In the genomic region with DNA sequence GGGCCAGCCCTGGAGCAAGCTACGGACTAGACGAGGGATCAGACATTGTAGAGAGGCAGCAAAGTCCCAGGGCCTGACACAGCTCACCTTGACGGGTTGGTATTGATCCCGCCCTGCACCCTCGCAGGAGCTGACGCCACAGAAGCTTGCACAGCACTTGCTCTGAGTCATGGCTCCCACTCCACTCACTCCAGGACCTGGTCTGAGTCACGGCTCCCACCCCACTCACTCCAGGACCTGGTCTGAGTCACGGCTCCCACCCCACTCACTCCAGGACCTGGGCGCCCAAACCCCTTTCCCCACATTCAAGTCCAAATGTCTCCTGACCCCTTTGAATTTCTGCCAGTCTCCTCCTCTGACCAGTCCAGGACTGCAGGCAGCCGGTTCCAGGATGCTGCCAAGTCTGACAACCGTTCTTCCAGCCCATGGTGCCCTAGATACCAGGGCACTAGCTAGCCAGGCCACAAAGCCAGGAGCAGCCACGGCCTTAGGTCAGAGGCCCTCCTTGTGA, we compare ENCODE assay signal across 1 cellular context.
A peak's percentile ranks its signal among the peaks of the same experiment; 100 is the strongest.
TF ChIP-seq lines count a peak whose summit lies in the region.

No MANE protein-coding gene starts in this region.

TF ChIP-seq in SK-N-SH, 30 proteins besides CTCF, POLR2A, EP300 and RAD21 (continued from another document):
- TF ChIP-seq, protein P1, sequence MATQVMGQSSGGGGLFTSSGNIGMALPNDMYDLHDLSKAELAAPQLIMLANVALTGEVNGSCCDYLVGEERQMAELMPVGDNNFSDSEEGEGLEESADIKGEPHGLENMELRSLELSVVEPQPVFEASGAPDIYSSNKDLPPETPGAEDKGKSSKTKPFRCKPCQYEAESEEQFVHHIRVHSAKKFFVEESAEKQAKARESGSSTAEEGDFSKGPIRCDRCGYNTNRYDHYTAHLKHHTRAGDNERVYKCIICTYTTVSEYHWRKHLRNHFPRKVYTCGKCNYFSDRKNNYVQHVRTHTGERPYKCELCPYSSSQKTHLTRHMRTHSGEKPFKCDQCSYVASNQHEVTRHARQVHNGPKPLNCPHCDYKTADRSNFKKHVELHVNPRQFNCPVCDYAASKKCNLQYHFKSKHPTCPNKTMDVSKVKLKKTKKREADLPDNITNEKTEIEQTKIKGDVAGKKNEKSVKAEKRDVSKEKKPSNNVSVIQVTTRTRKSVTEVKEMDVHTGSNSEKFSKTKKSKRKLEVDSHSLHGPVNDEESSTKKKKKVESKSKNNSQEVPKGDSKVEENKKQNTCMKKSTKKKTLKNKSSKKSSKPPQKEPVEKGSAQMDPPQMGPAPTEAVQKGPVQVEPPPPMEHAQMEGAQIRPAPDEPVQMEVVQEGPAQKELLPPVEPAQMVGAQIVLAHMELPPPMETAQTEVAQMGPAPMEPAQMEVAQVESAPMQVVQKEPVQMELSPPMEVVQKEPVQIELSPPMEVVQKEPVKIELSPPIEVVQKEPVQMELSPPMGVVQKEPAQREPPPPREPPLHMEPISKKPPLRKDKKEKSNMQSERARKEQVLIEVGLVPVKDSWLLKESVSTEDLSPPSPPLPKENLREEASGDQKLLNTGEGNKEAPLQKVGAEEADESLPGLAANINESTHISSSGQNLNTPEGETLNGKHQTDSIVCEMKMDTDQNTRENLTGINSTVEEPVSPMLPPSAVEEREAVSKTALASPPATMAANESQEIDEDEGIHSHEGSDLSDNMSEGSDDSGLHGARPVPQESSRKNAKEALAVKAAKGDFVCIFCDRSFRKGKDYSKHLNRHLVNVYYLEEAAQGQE (IDR thresholded peaks at IDR 0.05; ENCODE audit: low read depth, low read length) = no peak
- TF ChIP-seq RFX5 (IDR thresholded peaks at IDR 0.05; ENCODE audit: low read length) (no peak), GABPA (IDR thresholded peaks at IDR 0.05; ENCODE audit: low read depth) (no peak), FOXM1 (IDR thresholded peaks at IDR 0.05; ENCODE audit: low read depth) (no peak), JUND (IDR thresholded peaks at IDR 0.05) (peak; percentile 76), FOSL2 (IDR thresholded peaks at IDR 0.05; ENCODE audit: borderline replicate concordance, low read depth) (peak; percentile 94), ELF1 (IDR thresholded peaks at IDR 0.05) (no peak), RCOR1 (IDR thresholded peaks at IDR 0.05; ENCODE audit: low read length) (no peak), EZH2phosphoT487 (IDR thresholded peaks at IDR 0.05; ENCODE audit: borderline replicate concordance, low read depth) (no peak), MEF2A (IDR thresholded peaks at IDR 0.05; ENCODE audit: borderline replicate concordance, low read depth) (no peak), SIN3A (IDR thresholded peaks at IDR 0.05; ENCODE audit: borderline replicate concordance, low read depth, low read length) (no peak), TEAD4 (IDR thresholded peaks at IDR 0.05; ENCODE audit: borderline replicate concordance, insufficient read depth) (no peak), FOXJ3 (CRISPR knock-in tag; IDR thresholded peaks at IDR 0.05) (no peak), TCF12 (IDR thresholded peaks at IDR 0.05) (peak; percentile 49; the same call in 1 of the 2 replicates), POLR2AphosphoS5 (IDR thresholded peaks at IDR 0.05; ENCODE audit: low read depth, low read length) (no peak), TAF1 (IDR thresholded peaks at IDR 0.05; ENCODE audit: borderline replicate concordance, low read depth, low read length) (no peak), GATA2 (CRISPR knock-in tag; IDR thresholded peaks at IDR 0.05) (no peak), NFIC (IDR thresholded peaks at IDR 0.05; ENCODE audit: borderline replicate concordance) (peak; percentile 55), RXRA (IDR thresholded peaks at IDR 0.05; ENCODE audit: borderline replicate concordance, low read depth) (no peak), CHD2 (IDR thresholded peaks at IDR 0.05; ENCODE audit: low read length, partially characterized antibody) (no peak)
- TF ChIP-seq, protein P2, sequence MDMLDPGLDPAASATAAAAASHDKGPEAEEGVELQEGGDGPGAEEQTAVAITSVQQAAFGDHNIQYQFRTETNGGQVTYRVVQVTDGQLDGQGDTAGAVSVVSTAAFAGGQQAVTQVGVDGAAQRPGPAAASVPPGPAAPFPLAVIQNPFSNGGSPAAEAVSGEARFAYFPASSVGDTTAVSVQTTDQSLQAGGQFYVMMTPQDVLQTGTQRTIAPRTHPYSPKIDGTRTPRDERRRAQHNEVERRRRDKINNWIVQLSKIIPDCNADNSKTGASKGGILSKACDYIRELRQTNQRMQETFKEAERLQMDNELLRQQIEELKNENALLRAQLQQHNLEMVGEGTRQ (IDR thresholded peaks at IDR 0.05; ENCODE audit: borderline replicate concordance, low read depth, low read length) = no peak
- TF ChIP-seq, protein P3, sequence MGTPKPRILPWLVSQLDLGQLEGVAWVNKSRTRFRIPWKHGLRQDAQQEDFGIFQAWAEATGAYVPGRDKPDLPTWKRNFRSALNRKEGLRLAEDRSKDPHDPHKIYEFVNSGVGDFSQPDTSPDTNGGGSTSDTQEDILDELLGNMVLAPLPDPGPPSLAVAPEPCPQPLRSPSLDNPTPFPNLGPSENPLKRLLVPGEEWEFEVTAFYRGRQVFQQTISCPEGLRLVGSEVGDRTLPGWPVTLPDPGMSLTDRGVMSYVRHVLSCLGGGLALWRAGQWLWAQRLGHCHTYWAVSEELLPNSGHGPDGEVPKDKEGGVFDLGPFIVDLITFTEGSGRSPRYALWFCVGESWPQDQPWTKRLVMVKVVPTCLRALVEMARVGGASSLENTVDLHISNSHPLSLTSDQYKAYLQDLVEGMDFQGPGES (IDR thresholded peaks at IDR 0.05; ENCODE audit: low read depth, low read length) = no peak
- TF ChIP-seq, protein P4, sequence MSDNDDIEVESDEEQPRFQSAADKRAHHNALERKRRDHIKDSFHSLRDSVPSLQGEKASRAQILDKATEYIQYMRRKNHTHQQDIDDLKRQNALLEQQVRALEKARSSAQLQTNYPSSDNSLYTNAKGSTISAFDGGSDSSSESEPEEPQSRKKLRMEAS (IDR thresholded peaks at IDR 0.05; ENCODE audit: low read depth) = 0 out of 2 replicates have a peak, but pooled peaks have one; percentile 40
- TF ChIP-seq, protein P5, sequence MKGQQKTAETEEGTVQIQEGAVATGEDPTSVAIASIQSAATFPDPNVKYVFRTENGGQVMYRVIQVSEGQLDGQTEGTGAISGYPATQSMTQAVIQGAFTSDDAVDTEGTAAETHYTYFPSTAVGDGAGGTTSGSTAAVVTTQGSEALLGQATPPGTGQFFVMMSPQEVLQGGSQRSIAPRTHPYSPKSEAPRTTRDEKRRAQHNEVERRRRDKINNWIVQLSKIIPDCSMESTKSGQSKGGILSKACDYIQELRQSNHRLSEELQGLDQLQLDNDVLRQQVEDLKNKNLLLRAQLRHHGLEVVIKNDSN (IDR thresholded peaks at IDR 0.05; ENCODE audit: borderline replicate concordance, low read depth) = no peak
